17 cellular contexts compared by ENCODE assay signal in genomic region chr7:42234736-42235135, GRCh38. TPM values are rescaled to one million over a fixed set of nuclear protein-coding genes. Genes with fewer than 3 reads are reported as not detected.
DNase-seq lines count a peak whose midpoint lies in the region; TF ChIP-seq lines count a peak whose summit lies in the region.
"Had no signal": no experiment of that assay in that cellular context is flagged by ENCODE, and none has a peak within 500 bp of the region (broad histone marks: within the 10 kb centered on the region; RNA-seq: fewer than 3 reads in every experiment).

No MANE protein-coding gene starts in this region.

- WGBS in ectodermal cell, 2 experiments: 23 to 28% methylated on average over 2 of the region's 3 CpGs

- H3K9me3 ChIP-seq in HUES6 (ENCODE audit: control insufficient read depth, insufficient read depth, low read depth, low read length) (no peaks in the 10 kb centered on the region), ectodermal cell (ENCODE audit: control insufficient read depth, low read length) (no peaks in the 10 kb centered on the region), muscle layer of duodenum (ENCODE audit: control insufficient read depth in 1 of 2, low read length in 2 of 2) (no peaks in the 10 kb centered on the region), uterus (no peaks in the 10 kb centered on the region)

- no peak overlapping the region for H3K9ac ChIP-seq in HUES6 (ENCODE audit: low read length)

- intact Hi-C loops in uterus (cut with DNase I; ENCODE audit: low total_unique reads): no loop called here

- DNase-seq in uterus (no peak), NCI-H1048 (lab: John Stamatoyannopoulos, UW) (no peak), HPDE6-E6E7 (ENCODE audit: extremely low spot score) (no peak), hepatic stellate cell (ENCODE audit: low spot score) (no peak)
- DNase-seq: activated CD4-positive, alpha-beta T cell treated with anti-CD3 and anti-CD28 coated beads, Interleukin-2, amount 50 U/mL, for 48 hours; CD8-positive, alpha-beta memory T cell; mesendoderm; NCI-H1417 treated with DMSO at 0.1 percent for 48 hours; NCI-H446; OCI-M1; posterior cingulate gyrus; stimulated activated CD4-positive, alpha-beta T cell treated with anti-CD3 and anti-CD28 coated beads, Interleukin-15, amount 100 ng/mL, for 24 hours had no signal

- H3K4me1 ChIP-seq in HUES6 (ENCODE audit: control insufficient read depth, insufficient read depth, low read length) (peaks cover 67% of the 10 kb centered on the region), ectodermal cell (ENCODE audit: control insufficient read depth, insufficient read depth, low read length) (peaks cover 35% of the 10 kb centered on the region), muscle layer of duodenum (ENCODE audit: control insufficient read depth in 1 of 2, insufficient read depth in 2 of 2, low read length in 2 of 2) (peaks cover 0 to 42% of the 10 kb centered on the region in 2 donors), uterus (peaks cover 7 to 11% of the 10 kb centered on the region in 2 donors)

- no peak overlapping the region for H3K27ac ChIP-seq in HUES6 (ENCODE audit: low read depth, low read length)
- no peak overlapping the region for H3K27ac ChIP-seq in ectodermal cell (ENCODE audit: insufficient read depth, low read depth, low read length, poor library complexity, severe bottlenecking)
- peak overlapping the region; percentile 44 for H3K27ac ChIP-seq in muscle layer of duodenum (ENCODE audit: low read length)
- H3K27ac ChIP-seq in uterus: peak overlapping the region; percentile 95 to 99
- H3K27ac ChIP-seq: SK-N-MC had no signal

- TF ChIP-seq POLR2A in uterus (IDR thresholded peaks at IDR 0.05): no peak

- no peak for TF ChIP-seq CTCF in uterus (IDR thresholded peaks at IDR 0.05)

- H3K36me3 ChIP-seq in HUES6 (ENCODE audit: control insufficient read depth, insufficient read depth, low read length) (no peaks in the 10 kb centered on the region), ectodermal cell (ENCODE audit: control insufficient read depth, insufficient read depth, low read length) (peaks cover 3% of the 10 kb centered on the region), muscle layer of duodenum (ENCODE audit: control insufficient read depth in 1 of 2, insufficient read depth in 2 of 2, low read length in 2 of 2) (no peaks in the 10 kb centered on the region), uterus (no peaks in the 10 kb centered on the region)

- H3K27me3 ChIP-seq in HUES6 (ENCODE audit: control insufficient read depth, insufficient read depth, low read length): peaks cover 20% of the 10 kb centered on the region
- no peaks in the 10 kb centered on the region for H3K27me3 ChIP-seq in ectodermal cell (ENCODE audit: control insufficient read depth, insufficient read depth, low read length, poor library complexity, severe bottlenecking)
- no peaks in the 10 kb centered on the region for H3K27me3 ChIP-seq in muscle layer of duodenum (ENCODE audit: low read depth, low read length)
- H3K27me3 ChIP-seq in uterus: no peaks in the 10 kb centered on the region

- H3K4me3 ChIP-seq in HUES6 (ENCODE audit: low read depth, low read length) (peak overlapping the region; percentile 94), ectodermal cell (ENCODE audit: insufficient read depth, low read depth, low read length) (peak overlapping the region; percentile 81), muscle layer of duodenum (ENCODE audit: low read depth in 1 of 2, low read length in 2 of 2) (peak overlapping the region; percentile 78 to 86), uterus (peak overlapping the region in 1 of 2 donors; percentile 60)
- H3K4me3 ChIP-seq: K562, SK-N-MC had no signal

RNA-seq across cellular contexts. Expression of gene GLI3, which starts 2.3 kb away (rescaled TPM):
- polyA plus RNA-seq in ectodermal cell (2013, experiment 1 of 4): 200 TPM
- polyA plus RNA-seq in ectodermal cell (2013, experiment 2 of 4): 235 TPM
- 110 TPM for polyA plus RNA-seq in ectodermal cell (2013, experiment 3 of 4)
- polyA plus RNA-seq in ectodermal cell (2013, experiment 4 of 4): 128 TPM
- 100 to 1,000 TPM in 1 of 4 donors, 10 to 100 TPM in 3; 16.5 to 105 (median 22.6) TPM for total RNA-seq in uterus

Comparison
In these comparisons a context has a peak if more than half of its experiments do, and no peak if none do; other contexts are left out.
1. H3K27ac ChIP-seq: peak in muscle layer of duodenum (single experiment) and uterus (2 of 2); none in HUES6 (single experiment) and ectodermal cell (single experiment).